Comparison of ENCODE assay signal across 1 cellular context in genomic region chr16:88406096-88407041, GRCh38.
TF ChIP-seq lines count a peak whose summit lies in the region.

No MANE protein-coding gene starts in this region.

TF ChIP-seq in IMR-90, 13 proteins besides CTCF, POLR2A, EP300 and RAD21 (continued from another document):
- no peak for TF ChIP-seq ELK1 (IDR thresholded peaks at IDR 0.05; ENCODE audit: borderline replicate concordance, low read depth, low read length)
- no peak for TF ChIP-seq MXI1 (IDR thresholded peaks at IDR 0.05; ENCODE audit: borderline replicate concordance, low read depth, low read length)
- no peak for TF ChIP-seq RCOR1 (IDR thresholded peaks at IDR 0.05; ENCODE audit: insufficient replicate concordance, low read length)
- TF ChIP-seq NFE2L2 (IDR thresholded peaks at IDR 0.05; ENCODE audit: low read depth, low read length) = no peak
- no peak for TF ChIP-seq RFX5 (IDR thresholded peaks at IDR 0.05; ENCODE audit: low read depth, low read length)
- no peak for TF ChIP-seq CEBPB (IDR thresholded peaks at IDR 0.05; ENCODE audit: low read depth, low read length)
- TF ChIP-seq BHLHE40 (IDR thresholded peaks at IDR 0.05; ENCODE audit: low read depth, low read length) = no peak
TF ChIP-seq in IMR-90: peak in this region for 0.
